1 cellular context compared by ENCODE assay signal in genomic region chr6:157561929-157562810, GRCh38.
TF ChIP-seq lines count a peak whose summit lies in the region.

No MANE protein-coding gene starts in this region.

TF ChIP-seq in SK-N-SH, 30 proteins besides CTCF, POLR2A, EP300 and RAD21 (continued from another document):
- no peak for TF ChIP-seq FOSL2 (IDR thresholded peaks at IDR 0.05; ENCODE audit: borderline replicate concordance, low read depth)
- no peak for TF ChIP-seq JUND (IDR thresholded peaks at IDR 0.05)
- TF ChIP-seq MEF2A (IDR thresholded peaks at IDR 0.05; ENCODE audit: borderline replicate concordance, low read depth): no peak
- no peak for TF ChIP-seq REST (IDR thresholded peaks at IDR 0.05; ENCODE audit: low read depth, low read length)
- TF ChIP-seq SIN3A (IDR thresholded peaks at IDR 0.05; ENCODE audit: borderline replicate concordance, low read depth, low read length): no peak
- TF ChIP-seq TCF12 (IDR thresholded peaks at IDR 0.05): no peak
- no peak for TF ChIP-seq TAF1 (IDR thresholded peaks at IDR 0.05; ENCODE audit: borderline replicate concordance, low read depth, low read length)
- no peak for TF ChIP-seq EZH2phosphoT487 (IDR thresholded peaks at IDR 0.05; ENCODE audit: borderline replicate concordance, low read depth)
